ENCODE assay signal across 26 cellular contexts in the genomic region with DNA sequence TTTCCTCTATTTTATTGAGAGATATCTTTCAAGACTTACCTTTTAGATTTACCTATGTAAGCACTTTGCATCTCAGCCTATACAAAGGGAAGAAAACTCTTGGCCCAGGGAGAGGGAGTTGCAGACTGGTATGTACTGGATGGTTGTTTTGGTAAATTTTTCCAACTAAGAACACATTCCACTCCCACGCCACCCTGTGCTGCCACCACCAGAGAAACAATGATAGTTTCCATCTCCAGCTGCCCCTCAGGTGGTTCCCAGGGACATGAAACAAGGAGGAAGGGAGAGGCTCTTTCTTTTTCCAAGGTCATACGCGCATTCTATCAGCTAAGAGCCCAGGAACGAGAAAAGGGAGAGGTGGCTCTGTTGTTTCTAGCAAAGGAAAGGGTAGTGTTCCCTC. TPM values are rescaled to one million over a fixed set of nuclear protein-coding genes. Genes with fewer than 3 reads are reported as not detected.
DNase-seq lines count a peak whose midpoint lies in the region; ATAC-seq and TF ChIP-seq lines count a peak whose summit lies in the region.
"Had no signal": no experiment of that assay in that cellular context is flagged by ENCODE, and none has a peak within 500 bp of the region (broad histone marks: within the 10 kb centered on the region; RNA-seq: fewer than 3 reads in every experiment).

No MANE protein-coding gene starts in this region.

- H3K9me3 ChIP-seq in Panc1 (ENCODE audit: control insufficient read depth, insufficient read depth, low read depth, low read length) (no peaks in the 10 kb centered on the region), osteoblast (ENCODE audit: low read depth, low read length) (no peaks in the 10 kb centered on the region)
- H3K9me3 ChIP-seq: BE2C had no signal

- CTCF ChIA-PET in Panc1 (lab: Charles Lee): no interaction called here

- peak overlapping the region; percentile 78 for H3K27ac Mint-ChIP-seq in GM23338
- H3K27ac Mint-ChIP-seq: activated naive CD4-positive, alpha-beta T cell treated with anti-CD3 and anti-CD28 coated beads for 36 hours had no signal

- H3K4me1 Mint-ChIP-seq in GM23338: peaks cover 22% of the 10 kb centered on the region

- H3K4me3 ChIP-seq in GM23338: no peak overlapping the region
- H3K4me3 ChIP-seq in Panc1 (ENCODE audit: low read depth in 2 of 2, low read length in 2 of 2): no peak overlapping the region
- no peak overlapping the region for H3K4me3 ChIP-seq in osteoblast (ENCODE audit: insufficient read depth, low read length)
- H3K4me3 ChIP-seq: coronary artery, heart left ventricle, SK-N-MC had no signal

- POLR2A ChIA-PET in Panc1 (lab: Charles Lee): no interaction called here

- H4K20me1 ChIP-seq in GM23338 (replicated peaks; ENCODE audit: insufficient read depth) (no peaks in the 10 kb centered on the region), osteoblast (ENCODE audit: insufficient read depth, low read length) (no peaks in the 10 kb centered on the region)

- H3K27me3 ChIP-seq in GM23338 (ENCODE audit: insufficient read depth) (no peaks in the 10 kb centered on the region), Panc1 (ENCODE audit: control insufficient read depth, insufficient read depth, low read length) (no peaks in the 10 kb centered on the region), osteoblast (ENCODE audit: insufficient read depth, low read length) (no peaks in the 10 kb centered on the region)
- H3K27me3 ChIP-seq: BE2C, foreskin keratinocyte, heart left ventricle had no signal

- TF ChIP-seq CTCF in GM23338 (conservative IDR thresholded peaks at IDR 0.05; ENCODE audit: low read depth in 2 of 2) (no peak; a peak in 1 of 4 replicates), Panc1 (IDR thresholded peaks at IDR 0.05) (no peak), osteoblast (IDR thresholded peaks at IDR 0.05; ENCODE audit: extremely low read depth, low read depth, low read length) (no peak)

- peaks cover 18% of the 10 kb centered on the region for H3K9me3 Mint-ChIP-seq in GM23338

- H3K4me2 ChIP-seq in GM23338 (no peak overlapping the region), osteoblast (ENCODE audit: insufficient read depth, low read length) (no peak overlapping the region)

- H3K36me3 Mint-ChIP-seq in GM23338 (ENCODE audit: low read depth): peaks cover 17% of the 10 kb centered on the region; the same call in 2 of the 3 replicates

- no peaks in the 10 kb centered on the region for H3K9me2 ChIP-seq in GM23338 (ENCODE audit: insufficient read depth)

- DNase-seq in GM23338 (ENCODE audit: low spot score) (peak; percentile 75), Panc1 (ENCODE audit: low read depth, low spot score) (no peak), iPS DF 19.7 (ENCODE audit: low read depth, low spot score) (peak; percentile 56), osteoblast (ENCODE audit: insufficient read length, low spot score, missing footprints) (peak; percentile 10), amniotic stem cell (lab: John Stamatoyannopoulos, UW) (no peak), RKO (ENCODE audit: low spot score) (no peak), NCI-H1417 (lab: John Stamatoyannopoulos, UW) (no peak)
- DNase-seq in effector CD8-positive, alpha-beta T cell (lab: John Stamatoyannopoulos, UW): no peak
- DNase-seq: activated CD4-positive, alpha-beta T cell treated with anti-CD3 and anti-CD28 coated beads, Interleukin-2, amount 50 U/mL, for 48 hours; activated naive CD4-positive, alpha-beta T cell treated with anti-CD3 and anti-CD28 coated beads for 36 hours; amygdala; BE2C; DMS153; foreskin keratinocyte; GOT3; heart left ventricle; KG1; NCI-H1417 treated with DMSO at 0.1 percent for 48 hours; NCI-H2081 treated with DMSO at 0.1 percent for 48 hours; NCI-H774; stimulated activated CD4-positive, alpha-beta T cell treated with anti-CD3 and anti-CD28 coated beads, Interleukin-15, amount 100 ng/mL, for 24 hours; stimulated activated naive CD4-positive, alpha-beta T cell treated with Interleukin-2 at 50 U/mL for 16 hours had no signal

- H3K4me3 Mint-ChIP-seq in GM23338: no peak overlapping the region
- H3K4me3 Mint-ChIP-seq: activated naive CD4-positive, alpha-beta T cell treated with anti-CD3 and anti-CD28 coated beads for 36 hours had no signal

- H3K79me2 ChIP-seq in GM23338 (replicated peaks; ENCODE audit: insufficient read depth) (no peaks in the 10 kb centered on the region), osteoblast (ENCODE audit: insufficient read depth, low read length) (no peaks in the 10 kb centered on the region)

- peak overlapping the region; percentile 68 for H3K27ac ChIP-seq in GM23338 (ENCODE audit: low read depth)
- H3K27ac ChIP-seq in Panc1 (ENCODE audit: low read length): peak overlapping the region; percentile 24; the same call in 1 of the 2 replicates
- no peak overlapping the region for H3K27ac ChIP-seq in osteoblast (ENCODE audit: low read depth, low read length)
- H3K27ac ChIP-seq: coronary artery, foreskin keratinocyte, heart left ventricle, SK-N-MC had no signal

- in situ Hi-C loops in Panc1 (cut with HindIII; ENCODE audit: low pct_unique_long_range_greater_than_20kb, low sequenced_read_pairs): no loop called here

- ATAC-seq in GM23338 (peak; percentile 95), Panc1 (no peak)
- ATAC-seq: activated CD4-positive, CD25-positive, alpha-beta regulatory T cell treated with anti-CD3 and anti-CD28 coated beads, Interleukin-2, amount 50 U/mL, for 24 hours; esophagus mucosa; foreskin keratinocyte; heart left ventricle had no signal

- H3K4me1 ChIP-seq in GM23338 (ENCODE audit: insufficient read depth) (peaks cover 24% of the 10 kb centered on the region), Panc1 (ENCODE audit: control insufficient read depth, insufficient read depth, low read length) (peaks cover 4% of the 10 kb centered on the region; the same call in 1 of the 2 replicates), osteoblast (ENCODE audit: insufficient read depth, low read length) (peaks cover 11% of the 10 kb centered on the region)
- H3K4me1 ChIP-seq: BE2C, heart left ventricle had no signal

- H3F3A ChIP-seq in GM23338 (replicated peaks; ENCODE audit: low read depth): no peaks in the 10 kb centered on the region

- H2AFZ ChIP-seq in GM23338: no peak overlapping the region
- no peak overlapping the region for H2AFZ ChIP-seq in osteoblast (ENCODE audit: low read length)

- no peaks in the 10 kb centered on the region for H3K36me3 ChIP-seq in GM23338 (ENCODE audit: insufficient read depth)
- no peaks in the 10 kb centered on the region for H3K36me3 ChIP-seq in Panc1 (ENCODE audit: control insufficient read depth, insufficient read depth, low read length)
- no peaks in the 10 kb centered on the region for H3K36me3 ChIP-seq in osteoblast (ENCODE audit: insufficient read depth, low read length)
- H3K36me3 ChIP-seq: BE2C, heart left ventricle had no signal

- no TSS peak for BruUV-seq in Panc1 (replicated peaks; lab: Mats Ljungman, UMichigan)

- intact Hi-C loops in Panc1 (cut with micrococcal nuclease; ENCODE audit: unreplicated experiment): no loop called here

- peaks cover 2% of the 10 kb centered on the region for H3K27me3 Mint-ChIP-seq in GM23338 (ENCODE audit: insufficient read depth, low read depth, poor library complexity)

TF ChIP-seq in GM23338, 12 proteins besides CTCF, POLR2A, EP300 and RAD21:
- TF ChIP-seq, protein P1, sequence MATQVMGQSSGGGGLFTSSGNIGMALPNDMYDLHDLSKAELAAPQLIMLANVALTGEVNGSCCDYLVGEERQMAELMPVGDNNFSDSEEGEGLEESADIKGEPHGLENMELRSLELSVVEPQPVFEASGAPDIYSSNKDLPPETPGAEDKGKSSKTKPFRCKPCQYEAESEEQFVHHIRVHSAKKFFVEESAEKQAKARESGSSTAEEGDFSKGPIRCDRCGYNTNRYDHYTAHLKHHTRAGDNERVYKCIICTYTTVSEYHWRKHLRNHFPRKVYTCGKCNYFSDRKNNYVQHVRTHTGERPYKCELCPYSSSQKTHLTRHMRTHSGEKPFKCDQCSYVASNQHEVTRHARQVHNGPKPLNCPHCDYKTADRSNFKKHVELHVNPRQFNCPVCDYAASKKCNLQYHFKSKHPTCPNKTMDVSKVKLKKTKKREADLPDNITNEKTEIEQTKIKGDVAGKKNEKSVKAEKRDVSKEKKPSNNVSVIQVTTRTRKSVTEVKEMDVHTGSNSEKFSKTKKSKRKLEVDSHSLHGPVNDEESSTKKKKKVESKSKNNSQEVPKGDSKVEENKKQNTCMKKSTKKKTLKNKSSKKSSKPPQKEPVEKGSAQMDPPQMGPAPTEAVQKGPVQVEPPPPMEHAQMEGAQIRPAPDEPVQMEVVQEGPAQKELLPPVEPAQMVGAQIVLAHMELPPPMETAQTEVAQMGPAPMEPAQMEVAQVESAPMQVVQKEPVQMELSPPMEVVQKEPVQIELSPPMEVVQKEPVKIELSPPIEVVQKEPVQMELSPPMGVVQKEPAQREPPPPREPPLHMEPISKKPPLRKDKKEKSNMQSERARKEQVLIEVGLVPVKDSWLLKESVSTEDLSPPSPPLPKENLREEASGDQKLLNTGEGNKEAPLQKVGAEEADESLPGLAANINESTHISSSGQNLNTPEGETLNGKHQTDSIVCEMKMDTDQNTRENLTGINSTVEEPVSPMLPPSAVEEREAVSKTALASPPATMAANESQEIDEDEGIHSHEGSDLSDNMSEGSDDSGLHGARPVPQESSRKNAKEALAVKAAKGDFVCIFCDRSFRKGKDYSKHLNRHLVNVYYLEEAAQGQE (IDR thresholded peaks at IDR 0.05; ENCODE audit: unreplicated experiment): no peak
- no peak for TF ChIP-seq NANOG (IDR thresholded peaks at IDR 0.05; ENCODE audit: borderline replicate concordance)
- TF ChIP-seq ZNF114 (CRISPR knock-in tag; IDR thresholded peaks at IDR 0.05): no peak
- no peak for TF ChIP-seq EZH2phosphoT487 (IDR thresholded peaks at IDR 0.05; ENCODE audit: unreplicated experiment)
- TF ChIP-seq JUNB (IDR thresholded peaks at IDR 0.05; ENCODE audit: unreplicated experiment): no peak
- TF ChIP-seq POLR2AphosphoS5 (IDR thresholded peaks at IDR 0.05; ENCODE audit: low read depth): no peak
- no peak for TF ChIP-seq EZH2 (IDR thresholded peaks at IDR 0.05; ENCODE audit: low read depth, unreplicated experiment)
- TF ChIP-seq CREB1 (CRISPR knock-in tag; IDR thresholded peaks at IDR 0.05; ENCODE audit: low read depth): no peak
- TF ChIP-seq, protein P2, sequence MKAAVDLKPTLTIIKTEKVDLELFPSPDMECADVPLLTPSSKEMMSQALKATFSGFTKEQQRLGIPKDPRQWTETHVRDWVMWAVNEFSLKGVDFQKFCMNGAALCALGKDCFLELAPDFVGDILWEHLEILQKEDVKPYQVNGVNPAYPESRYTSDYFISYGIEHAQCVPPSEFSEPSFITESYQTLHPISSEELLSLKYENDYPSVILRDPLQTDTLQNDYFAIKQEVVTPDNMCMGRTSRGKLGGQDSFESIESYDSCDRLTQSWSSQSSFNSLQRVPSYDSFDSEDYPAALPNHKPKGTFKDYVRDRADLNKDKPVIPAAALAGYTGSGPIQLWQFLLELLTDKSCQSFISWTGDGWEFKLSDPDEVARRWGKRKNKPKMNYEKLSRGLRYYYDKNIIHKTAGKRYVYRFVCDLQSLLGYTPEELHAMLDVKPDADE (IDR thresholded peaks at IDR 0.05): no peak
TF ChIP-seq in GM23338: peak in this region for 0.

RNA-seq across cellular contexts. Expression of gene CCDC34, which starts 34.4 kb away (rescaled TPM):
- 7.4 and 10.1 TPM in 2 replicates for total RNA-seq in GM23338 (2014; rRNA removed; shearing (Covaris generic))
- 47.9 and 56.0 TPM in 2 replicates for polyA plus RNA-seq in GM23338 (2016; fragmentation: Nextera tagmentation; extraction: Ambion mirVana)
- total RNA-seq in Panc1 (2021; ENCODE audit: unreplicated experiment) (28.3 TPM), osteoblast (3.6 and 5.9 TPM in 2 replicates)
- polyA plus RNA-seq in Panc1 (2012; ENCODE audit: insufficient read length): 21.2 TPM

Comparison
In these comparisons a context has a peak if more than half of its experiments do, and no peak if none do; other contexts are left out.
1. DNase-seq: peak in GM23338 (single experiment), iPS DF 19.7 (single experiment) and osteoblast (single experiment); none in Panc1 (single experiment), amniotic stem cell (single experiment), effector CD8-positive, alpha-beta T cell (single experiment), RKO (single experiment) and NCI-H1417 (0 of 3).